9 cellular contexts compared by ENCODE assay signal in the genomic region with DNA sequence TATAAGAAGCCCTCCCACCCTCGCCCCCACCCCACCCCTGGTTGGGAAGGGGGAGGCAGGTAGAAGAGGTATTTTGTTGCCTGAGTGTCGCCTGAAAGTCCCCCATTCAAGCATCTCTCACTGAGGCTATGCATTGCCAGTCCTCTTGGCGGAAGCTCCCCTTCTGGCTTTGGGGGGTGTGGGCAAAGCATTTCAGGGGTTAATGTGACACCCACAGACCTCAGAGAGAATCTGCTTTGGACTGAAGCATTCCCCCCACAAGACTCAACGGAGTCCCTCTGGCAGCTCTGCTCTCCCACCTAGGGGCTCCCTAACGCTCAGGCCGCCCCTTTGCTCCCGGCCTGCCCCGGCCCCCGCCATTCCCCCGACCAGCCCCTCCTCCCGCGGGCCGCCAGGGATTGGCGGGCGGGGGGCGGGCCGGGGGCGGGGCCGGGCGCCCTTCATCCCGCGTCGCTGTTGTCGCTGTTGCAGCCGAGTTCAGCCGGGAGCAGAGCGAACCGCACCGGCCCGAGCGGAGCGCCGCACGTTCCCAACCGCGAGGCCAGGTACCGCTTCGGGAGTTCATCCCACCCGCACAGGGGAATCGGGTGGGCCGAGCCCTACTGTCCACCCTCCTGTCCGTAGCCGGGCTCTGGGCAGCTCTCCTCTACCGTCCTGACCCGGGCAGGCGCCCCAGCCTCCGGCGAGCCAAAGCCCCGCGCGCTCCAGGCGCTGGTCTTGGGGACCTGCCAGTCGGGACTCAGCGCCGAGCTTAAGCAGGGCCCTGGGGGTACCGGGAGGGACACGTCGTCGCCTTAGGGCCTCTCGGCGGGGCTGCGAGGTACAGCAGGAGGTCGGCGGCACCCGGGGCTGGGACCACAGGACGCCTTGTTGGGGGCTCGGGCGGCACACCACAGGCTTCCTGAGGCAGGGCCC. TPM values are rescaled to one million over a fixed set of nuclear protein-coding genes. Genes with fewer than 3 reads are reported as not detected.
A peak's percentile ranks its signal among the peaks of the same experiment; 100 is the strongest.
DNase-seq lines count a peak whose midpoint lies in the region; ATAC-seq and TF ChIP-seq lines count a peak whose summit lies in the region.
"Had no signal": no experiment of that assay in that cellular context is flagged by ENCODE, and none has a peak within 500 bp of the region (broad histone marks: within the 10 kb centered on the region; RNA-seq: fewer than 3 reads in every experiment).

A gene (plus strand): TSS at position 468 of the 915 bp plus-strand sequence. CDS start 8,929 bp downstream, outside the sequence.

- peak within 1 kb of the TSS; percentile 84 for H3K27ac ChIP-seq in left ventricle myocardium inferior (replicated peaks)
- H3K27ac ChIP-seq in sigmoid colon, result no peak within 1 kb of the TSS

- no peaks in the 10 kb centered on the region for H3K36me3 Mint-ChIP-seq in activated T-cell treated with anti-CD3 and anti-CD28 coated beads, Interleukin-2, amount 50 U/mL, for 72 hours (ENCODE audit: insufficient read depth in 2 of 2)

- H3K27me3 ChIP-seq in left ventricle myocardium inferior (ENCODE audit: low read depth) (peaks cover 52% of the 10 kb centered on the region), sigmoid colon (peaks cover 28 to 71% (median 62%) of the 10 kb centered on the region in 3 donors)

- H3K4me3 Mint-ChIP-seq in activated T-cell treated with anti-CD3 and anti-CD28 coated beads, Interleukin-2, amount 50 U/mL, for 72 hours, result peak within 1 kb of the TSS; percentile 55 to 61

- H3K9me3 Mint-ChIP-seq in activated T-cell treated with anti-CD3 and anti-CD28 coated beads, Interleukin-2, amount 50 U/mL, for 72 hours, result no peaks in the 10 kb centered on the region

- H3K4me1 ChIP-seq in left ventricle myocardium inferior (peaks cover 30% of the 10 kb centered on the region), sigmoid colon (peaks cover 0 to 16% (median 15%) of the 10 kb centered on the region in 4 donors)

- peaks cover 32% of the 10 kb centered on the region for H3K27me3 Mint-ChIP-seq in activated T-cell treated with anti-CD3 and anti-CD28 coated beads, Interleukin-2, amount 50 U/mL, for 72 hours (ENCODE audit: low read depth)

- no peaks in the 10 kb centered on the region for H3K36me3 ChIP-seq in left ventricle myocardium inferior
- no peaks in the 10 kb centered on the region for H3K36me3 ChIP-seq in sigmoid colon

- H3K9me3 ChIP-seq in left ventricle myocardium inferior (replicated peaks) (no peaks in the 10 kb centered on the region), sigmoid colon (no peaks in the 10 kb centered on the region)

- intact Hi-C loops in left ventricle myocardium inferior (cut with micrococcal nuclease) (no loop called here), sigmoid colon (cut with DNase I) (no loop called here)

- no peak within 1 kb of the TSS for H3K27ac Mint-ChIP-seq in activated T-cell treated with anti-CD3 and anti-CD28 coated beads, Interleukin-2, amount 50 U/mL, for 72 hours

- DNase-seq in SHP77 (lab: John Stamatoyannopoulos, UW), result peak; percentile 6 to 33
- DNase-seq in SHP77 treated with DMSO at 0.1 percent for 48 hours (lab: John Stamatoyannopoulos, UW), result no peak
- DNase-seq in activated T-cell treated with anti-CD3 and anti-CD28 coated beads, Interleukin-2, amount 50 U/mL, for 72 hours, result peak; percentile 22 to 25
- peak; percentile 35 for DNase-seq in left ventricle myocardium inferior
- DNase-seq in sigmoid colon, result no peak
- no peak for DNase-seq in AG08395 (ENCODE audit: low spot score)

- H3K4me1 Mint-ChIP-seq in activated T-cell treated with anti-CD3 and anti-CD28 coated beads, Interleukin-2, amount 50 U/mL, for 72 hours (ENCODE audit: low read depth), result no peaks in the 10 kb centered on the region

- 1 to 3% methylated on average over 68 of the region's 68 CpGs for WGBS in sigmoid colon, 2 donors

- no peak for TF ChIP-seq EP300 in sigmoid colon (IDR thresholded peaks at IDR 0.05)

- ATAC-seq in activated T-cell treated with anti-CD3 and anti-CD28 coated beads, Interleukin-2, amount 50 U/mL, for 72 hours (replicated peaks in 1 of 2), result peak; percentile 51 to 59
- ATAC-seq in GM19395 (IDR thresholded peaks at IDR 0.05; ENCODE audit: unreplicated experiment) (no peak), HG03139 (IDR thresholded peaks at IDR 0.05; ENCODE audit: unreplicated experiment) (no peak)

- peak within 1 kb of the TSS; percentile 74 for H3K4me3 ChIP-seq in left ventricle myocardium inferior
- peak within 1 kb of the TSS; percentile 10 to 46 (median 30) for H3K4me3 ChIP-seq in sigmoid colon

- TF ChIP-seq POLR2A in sigmoid colon (IDR thresholded peaks at IDR 0.05), result no peak

- TF ChIP-seq CTCF in left ventricle myocardium inferior (IDR thresholded peaks at IDR 0.05; ENCODE audit: borderline replicate concordance) (no peak), sigmoid colon (IDR thresholded peaks at IDR 0.05) (no peak)

RNA-seq across cellular contexts. Expression of the gene that starts here (rescaled TPM):
- total RNA-seq in activated T-cell treated with anti-CD3 and anti-CD28 coated beads, Interleukin-2, amount 50 U/mL, for 72 hours, result not detected
- 10.4 TPM for total RNA-seq in left ventricle myocardium inferior
- under 1 TPM in 1 of 4 donors, not detected in 3; 0.28 TPM for total RNA-seq in sigmoid colon
- polyA plus RNA-seq in sigmoid colon, result under 1 TPM in 1 of 3 donors, not detected in 2; 0.07 TPM
- total RNA-seq: T-helper 2 cell treated with Interferon-gamma antibody and Interleukin-4, amounts not matched to agents 100 ng/mL and 5 ng/mL, for 36 hours had no signal

Comparison
In these comparisons a context has a peak if more than half of its experiments do, and no peak if none do; other contexts are left out.
1. DNase-seq: peak in SHP77 (2 of 2) and left ventricle myocardium inferior (single experiment); none in SHP77 treated with DMSO at 0.1 percent for 48 hours (single experiment), sigmoid colon (single experiment) and AG08395 (single experiment).
2. Peak in DNase-seq and ATAC-seq in activated T-cell treated with anti-CD3 and anti-CD28 coated beads, Interleukin-2, amount 50 U/mL, for 72 hours; RNA of the gene not detected or under 1 TPM.